ENCODE assay signal across 21 cellular contexts in the genomic region with DNA sequence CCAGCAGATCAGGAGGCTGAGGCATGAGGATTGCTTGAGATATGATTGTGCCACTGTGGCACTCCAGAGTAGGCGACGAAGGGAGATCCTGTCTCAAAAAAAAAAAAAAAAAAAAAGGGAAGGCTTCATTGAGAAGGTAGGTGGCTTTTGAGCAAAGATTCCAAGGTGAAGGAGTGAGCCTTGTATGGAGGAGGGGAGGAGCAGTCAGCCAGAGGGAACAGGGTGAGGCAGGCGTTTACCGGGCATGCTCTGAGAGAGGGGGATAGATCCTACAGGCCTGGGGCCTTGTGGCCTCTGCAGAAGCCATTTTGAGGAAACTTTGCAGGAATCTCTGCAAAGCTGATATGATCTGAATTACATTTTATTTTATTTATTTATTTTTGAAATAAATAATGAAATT. TPM values are rescaled to one million over a fixed set of nuclear protein-coding genes. Genes with fewer than 3 reads are reported as not detected.
DNase-seq lines count a peak whose midpoint lies in the region; ATAC-seq and TF ChIP-seq lines count a peak whose summit lies in the region.
"Had no signal": no experiment of that assay in that cellular context is flagged by ENCODE, and none has a peak within 500 bp of the region (broad histone marks: within the 10 kb centered on the region; RNA-seq: fewer than 3 reads in every experiment).

No MANE protein-coding gene starts in this region.

- no peaks in the 10 kb centered on the region for H3K9me3 Mint-ChIP-seq in activated CD4-positive, alpha-beta T cell treated with anti-CD3 and anti-CD28 coated beads, Interleukin-2, amount 10 ng/mL, durations not matched to agents 7 days and 5 days
- H3K9me3 Mint-ChIP-seq in activated T-helper 2 cell treated with anti-CD3 and anti-CD28 coated beads, Interferon-gamma antibody, Interleukin-2, Interleukin-4, amounts not matched to agents 10 μg/mL and 5 μg/mL and 100 μg/mL, durations not matched to agents 14 hours and 24 hours and 36 hours = no peaks in the 10 kb centered on the region
- no peaks in the 10 kb centered on the region for H3K9me3 Mint-ChIP-seq in nephron progenitor cell
- H3K9me3 Mint-ChIP-seq in stimulated activated naive B cell treated with anti-CD40 and anti-IgM and Interleukin-4, amounts not matched to agents 10 μg/mL and 1 μg/mL and 100 μg/mL, for 72 hours = no peaks in the 10 kb centered on the region

- DNase-seq in activated CD4-positive, alpha-beta T cell treated with anti-CD3 and anti-CD28 coated beads, Interleukin-2, amount 10 ng/mL, durations not matched to agents 7 days and 5 days = no peak
- no peak for DNase-seq in activated CD4-positive, alpha-beta T cell treated with anti-CD3 and anti-CD28 coated beads, Interleukin-2, amount 50 U/mL, for 4 hours
- peak; percentile 64 for DNase-seq in ELF-1 (ENCODE audit: low read depth, low spot score)
- no peak for DNase-seq in activated T-helper 2 cell treated with anti-CD3 and anti-CD28 coated beads, Interferon-gamma antibody, Interleukin-2, Interleukin-4, amounts not matched to agents 10 μg/mL and 5 μg/mL and 100 μg/mL, durations not matched to agents 14 hours and 24 hours and 36 hours (ENCODE audit: low spot score)
- no peak for DNase-seq in nephron progenitor cell
- no peak for DNase-seq in stimulated activated naive B cell treated with anti-CD40 and anti-IgM and Interleukin-4, amounts not matched to agents 10 μg/mL and 1 μg/mL and 100 μg/mL, for 72 hours
- DNase-seq in WERI-Rb-1 = no peak
- no peak for DNase-seq in ureter (ENCODE audit: low spot score)
- DNase-seq: COR-L47, DMS153, EL, HCEC 1CT, IMR-90, NCI-H1417 treated with DMSO at 0.1 percent for 48 hours, NCI-H2029, NCI-H510A, NCI-H82 had no signal

- no peaks in the 10 kb centered on the region for H3K27me3 Mint-ChIP-seq in activated CD4-positive, alpha-beta T cell treated with anti-CD3 and anti-CD28 coated beads, Interleukin-2, amount 10 ng/mL, durations not matched to agents 7 days and 5 days
- H3K27me3 Mint-ChIP-seq in activated T-helper 2 cell treated with anti-CD3 and anti-CD28 coated beads, Interferon-gamma antibody, Interleukin-2, Interleukin-4, amounts not matched to agents 10 μg/mL and 5 μg/mL and 100 μg/mL, durations not matched to agents 14 hours and 24 hours and 36 hours (ENCODE audit: low read depth) = no peaks in the 10 kb centered on the region
- peaks cover 6% of the 10 kb centered on the region for H3K27me3 Mint-ChIP-seq in nephron progenitor cell (ENCODE audit: low read depth, poor library complexity)
- H3K27me3 Mint-ChIP-seq in stimulated activated naive B cell treated with anti-CD40 and anti-IgM and Interleukin-4, amounts not matched to agents 10 μg/mL and 1 μg/mL and 100 μg/mL, for 72 hours = no peaks in the 10 kb centered on the region

- POLR2A ChIA-PET in activated CD4-positive, alpha-beta T cell treated with anti-CD3 and anti-CD28 coated beads, Interleukin-2, amount 10 ng/mL, durations not matched to agents 7 days and 5 days (lab: Charles Lee) = no interaction called here

- TF ChIP-seq CTCF in nephron progenitor cell (IDR thresholded peaks at IDR 0.05) (no peak), WERI-Rb-1 (IDR thresholded peaks at IDR 0.05; ENCODE audit: low read depth, low read length) (no peak)

- no peak overlapping the region for H3K27ac ChIP-seq in WERI-Rb-1
- H3K27ac ChIP-seq: BLaER1 treated with 17β-estradiol and CSF1 and Interleukin-3, amounts not matched to agents 10 nM and 100 nM had no signal

- intact Hi-C loops in activated T-helper 2 cell treated with anti-CD3 and anti-CD28 coated beads, Interferon-gamma antibody, Interleukin-2, Interleukin-4, amounts not matched to agents 10 μg/mL and 5 μg/mL and 100 μg/mL, durations not matched to agents 14 hours and 24 hours and 36 hours (cut with micrococcal nuclease) = no loop called here

- peak overlapping the region; percentile 68 for H3K27ac Mint-ChIP-seq in activated CD4-positive, alpha-beta T cell treated with anti-CD3 and anti-CD28 coated beads, Interleukin-2, amount 10 ng/mL, durations not matched to agents 7 days and 5 days
- peak overlapping the region; percentile 28 for H3K27ac Mint-ChIP-seq in activated T-helper 2 cell treated with anti-CD3 and anti-CD28 coated beads, Interferon-gamma antibody, Interleukin-2, Interleukin-4, amounts not matched to agents 10 μg/mL and 5 μg/mL and 100 μg/mL, durations not matched to agents 14 hours and 24 hours and 36 hours
- H3K27ac Mint-ChIP-seq in nephron progenitor cell = peak overlapping the region; percentile 47
- H3K27ac Mint-ChIP-seq in stimulated activated naive B cell treated with anti-CD40 and anti-IgM and Interleukin-4, amounts not matched to agents 10 μg/mL and 1 μg/mL and 100 μg/mL, for 72 hours = no peak overlapping the region

- H3K4me3 Mint-ChIP-seq in activated CD4-positive, alpha-beta T cell treated with anti-CD3 and anti-CD28 coated beads, Interleukin-2, amount 10 ng/mL, durations not matched to agents 7 days and 5 days = no peak overlapping the region
- no peak overlapping the region for H3K4me3 Mint-ChIP-seq in activated T-helper 2 cell treated with anti-CD3 and anti-CD28 coated beads, Interferon-gamma antibody, Interleukin-2, Interleukin-4, amounts not matched to agents 10 μg/mL and 5 μg/mL and 100 μg/mL, durations not matched to agents 14 hours and 24 hours and 36 hours (ENCODE audit: low read depth)
- no peak overlapping the region for H3K4me3 Mint-ChIP-seq in nephron progenitor cell
- H3K4me3 Mint-ChIP-seq in stimulated activated naive B cell treated with anti-CD40 and anti-IgM and Interleukin-4, amounts not matched to agents 10 μg/mL and 1 μg/mL and 100 μg/mL, for 72 hours = no peak overlapping the region

- H3K4me3 ChIP-seq in WERI-Rb-1 (ENCODE audit: low read depth, low read length) = no peak overlapping the region
- H3K4me3 ChIP-seq: BLaER1 treated with 17β-estradiol and CSF1 and Interleukin-3, amounts not matched to agents 10 nM and 100 nM had no signal

- no peak for ATAC-seq in stimulated activated naive B cell treated with anti-CD40 and anti-IgM and Interleukin-4, amounts not matched to agents 10 μg/mL and 1 μg/mL and 100 μg/mL, for 72 hours (replicated peaks)

- H3K4me1 Mint-ChIP-seq in activated CD4-positive, alpha-beta T cell treated with anti-CD3 and anti-CD28 coated beads, Interleukin-2, amount 10 ng/mL, durations not matched to agents 7 days and 5 days = peaks cover 23% of the 10 kb centered on the region
- H3K4me1 Mint-ChIP-seq in activated T-helper 2 cell treated with anti-CD3 and anti-CD28 coated beads, Interferon-gamma antibody, Interleukin-2, Interleukin-4, amounts not matched to agents 10 μg/mL and 5 μg/mL and 100 μg/mL, durations not matched to agents 14 hours and 24 hours and 36 hours (ENCODE audit: low read depth) = peaks cover 8% of the 10 kb centered on the region
- peaks cover 10% of the 10 kb centered on the region for H3K4me1 Mint-ChIP-seq in nephron progenitor cell
- peaks cover 5 to 7% of the 10 kb centered on the region in 2 donors for H3K4me1 Mint-ChIP-seq in stimulated activated naive B cell treated with anti-CD40 and anti-IgM and Interleukin-4, amounts not matched to agents 10 μg/mL and 1 μg/mL and 100 μg/mL, for 72 hours

- no peaks in the 10 kb centered on the region for H3K9me3 ChIP-seq in WERI-Rb-1 (ENCODE audit: severe bottlenecking)
- H3K9me3 ChIP-seq: BLaER1 treated with 17β-estradiol and CSF1 and Interleukin-3, amounts not matched to agents 10 nM and 100 nM had no signal

- no peaks in the 10 kb centered on the region for H3K36me3 ChIP-seq in WERI-Rb-1

- no peaks in the 10 kb centered on the region for H3K27me3 ChIP-seq in WERI-Rb-1 (ENCODE audit: insufficient read depth, low read depth, severe bottlenecking)
- H3K27me3 ChIP-seq: BLaER1 treated with 17β-estradiol and CSF1 and Interleukin-3, amounts not matched to agents 10 nM and 100 nM had no signal

- CTCF ChIA-PET in activated CD4-positive, alpha-beta T cell treated with anti-CD3 and anti-CD28 coated beads, Interleukin-2, amount 10 ng/mL, durations not matched to agents 7 days and 5 days (lab: Charles Lee) = interaction anchor here (0.5 to 1.1 kb wide), 7 partner anchors 10 to 481 kb away, joined by 3 to 4 read pairs (median 3); no protein-coding TSS in a partner anchor

- H3K36me3 Mint-ChIP-seq in activated CD4-positive, alpha-beta T cell treated with anti-CD3 and anti-CD28 coated beads, Interleukin-2, amount 10 ng/mL, durations not matched to agents 7 days and 5 days (ENCODE audit: low read depth) = peaks cover 47% of the 10 kb centered on the region
- peaks cover 40% of the 10 kb centered on the region for H3K36me3 Mint-ChIP-seq in activated T-helper 2 cell treated with anti-CD3 and anti-CD28 coated beads, Interferon-gamma antibody, Interleukin-2, Interleukin-4, amounts not matched to agents 10 μg/mL and 5 μg/mL and 100 μg/mL, durations not matched to agents 14 hours and 24 hours and 36 hours (ENCODE audit: low read depth)
- no peaks in the 10 kb centered on the region for H3K36me3 Mint-ChIP-seq in nephron progenitor cell (ENCODE audit: low read depth)
- H3K36me3 Mint-ChIP-seq in stimulated activated naive B cell treated with anti-CD40 and anti-IgM and Interleukin-4, amounts not matched to agents 10 μg/mL and 1 μg/mL and 100 μg/mL, for 72 hours = peaks cover 9 to 13% of the 10 kb centered on the region in 2 donors

RNA-seq across cellular contexts. Expression of a gene that starts 5.1 kb away (rescaled TPM):
- total RNA-seq in activated CD4-positive, alpha-beta T cell treated with anti-CD3 and anti-CD28 coated beads, Interleukin-2, amount 10 ng/mL, durations not matched to agents 7 days and 5 days = 100 to 1,000 TPM; 226 to 230 TPM
- total RNA-seq in activated T-helper 2 cell treated with anti-CD3 and anti-CD28 coated beads, Interferon-gamma antibody, Interleukin-2, Interleukin-4, amounts not matched to agents 10 μg/mL and 5 μg/mL and 100 μg/mL, durations not matched to agents 14 hours and 24 hours and 36 hours = 179 and 195 TPM in 2 replicates
- 113 TPM for total RNA-seq in ureter

RNA-seq across cellular contexts. Expression of a gene that starts 35.7 kb away (rescaled TPM):
- total RNA-seq in activated CD4-positive, alpha-beta T cell treated with anti-CD3 and anti-CD28 coated beads, Interleukin-2, amount 10 ng/mL, durations not matched to agents 7 days and 5 days = 100 to 1,000 TPM; 434 to 495 TPM
- total RNA-seq in activated T-helper 2 cell treated with anti-CD3 and anti-CD28 coated beads, Interferon-gamma antibody, Interleukin-2, Interleukin-4, amounts not matched to agents 10 μg/mL and 5 μg/mL and 100 μg/mL, durations not matched to agents 14 hours and 24 hours and 36 hours = 221 and 232 TPM in 2 replicates
- total RNA-seq in ureter = 3.8 TPM
- total RNA-seq: A172, IMR-90, LHCN-M2 had no signal

RNA-seq across cellular contexts. Expression of a gene that starts 39.7 kb away (rescaled TPM):
- under 1 TPM; 0.58 to 0.87 TPM for total RNA-seq in activated CD4-positive, alpha-beta T cell treated with anti-CD3 and anti-CD28 coated beads, Interleukin-2, amount 10 ng/mL, durations not matched to agents 7 days and 5 days
- total RNA-seq in activated T-helper 2 cell treated with anti-CD3 and anti-CD28 coated beads, Interferon-gamma antibody, Interleukin-2, Interleukin-4, amounts not matched to agents 10 μg/mL and 5 μg/mL and 100 μg/mL, durations not matched to agents 14 hours and 24 hours and 36 hours = 0.78 and 0.80 TPM in 2 replicates
- 8.3 TPM for total RNA-seq in ureter
- total RNA-seq: HT-29 had no signal

RNA-seq across cellular contexts. Expression of a gene that starts 49.3 kb away (rescaled TPM):
- total RNA-seq in activated CD4-positive, alpha-beta T cell treated with anti-CD3 and anti-CD28 coated beads, Interleukin-2, amount 10 ng/mL, durations not matched to agents 7 days and 5 days = 10 to 100 TPM; 31.0 to 31.6 TPM
- total RNA-seq in activated T-helper 2 cell treated with anti-CD3 and anti-CD28 coated beads, Interferon-gamma antibody, Interleukin-2, Interleukin-4, amounts not matched to agents 10 μg/mL and 5 μg/mL and 100 μg/mL, durations not matched to agents 14 hours and 24 hours and 36 hours = 42.5 and 45.0 TPM in 2 replicates
- 117 TPM for total RNA-seq in ureter

Comparison
In these comparisons a context has a peak if more than half of its experiments do, and no peak if none do; other contexts are left out.
1. RNA of a gene that starts 35.7 kb away (total RNA-seq): 434 to 495 TPM in activated CD4-positive, alpha-beta T cell treated with anti-CD3 and anti-CD28 coated beads, Interleukin-2, amount 10 ng/mL, durations not matched to agents 7 days and 5 days and 221 to 232 TPM in activated T-helper 2 cell treated with anti-CD3 and anti-CD28 coated beads, Interferon-gamma antibody, Interleukin-2, Interleukin-4, amounts not matched to agents 10 μg/mL and 5 μg/mL and 100 μg/mL, durations not matched to agents 14 hours and 24 hours and 36 hours; 3.8 TPM in ureter (single experiment); every median in the first group is over 10 times any median in the second.